ENCODE assay signal across 8 cellular contexts in genomic region chr11:33774356-33775063, GRCh38. TPM values are rescaled to one million over a fixed set of nuclear protein-coding genes. Genes with fewer than 3 reads are reported as not detected.
DNase-seq lines count a peak whose midpoint lies in the region; ATAC-seq, FAIRE-seq and TF ChIP-seq lines count a peak whose summit lies in the region.

FBXO3 (minus strand) TSS chr11:33774520; CDS start chr11:33774497, 23 bp downstream.

- peaks cover 0 to under 1% (median 0%) of the 10 kb centered on the region in 3 donors for H3K36me3 ChIP-seq in pancreas
- no peaks in the 10 kb centered on the region for H3K36me3 ChIP-seq in thyroid gland

- ATAC-seq in HG02759 (IDR thresholded peaks at IDR 0.05; ENCODE audit: unreplicated experiment) (peak; percentile 74), Right ventricle myocardium superior (ENCODE audit: poor library complexity) (peak; percentile 95), pancreas (peak; percentile 95 to 97 (median 96))

- peak; percentile 81 for TF ChIP-seq POLR2A in GM10847 (IDR thresholded peaks at IDR 0.05; ENCODE audit: extremely low read depth, insufficient read length)
- peak in 1 of 2 donors; percentile 65 for TF ChIP-seq POLR2A in thyroid gland (IDR thresholded peaks at IDR 0.05)

- no peak for FAIRE-seq in pancreas (lab: Jason Lieb, UNC)

- H3K27ac ChIP-seq in pancreas (peak within 1 kb of the TSS; percentile 55 to 81 (median 68)), thyroid gland (peak within 1 kb of the TSS; percentile 70 to 76 (median 74))

- TF ChIP-seq CTCF in pancreas (IDR thresholded peaks at IDR 0.05): no peak
- TF ChIP-seq CTCF in thyroid gland (IDR thresholded peaks at IDR 0.05): no peak

- H3K9me3 ChIP-seq in pancreas: no peaks in the 10 kb centered on the region
- no peaks in the 10 kb centered on the region for H3K9me3 ChIP-seq in thyroid gland

- 0% methylated on average over 39 to 49 of the region's 49 CpGs for WGBS in pancreas, 2 donors
- 1% methylated on average over 35 to 37 of the region's 49 CpGs for WGBS in thyroid gland, 2 donors

- DNase-seq in NCI-H1417 (lab: John Stamatoyannopoulos, UW) (peak; percentile 88 to 93 (median 93)), SW480 (ENCODE audit: low spot score) (peak; percentile 84), Right ventricle myocardium superior (peak; percentile 94), pancreas (peak; percentile 88 to 95 (median 91)), thyroid gland (peak; percentile 91 to 94)
- peak; percentile 60 for DNase-seq in activated naive CD8-positive, alpha-beta T cell treated with anti-CD3 and anti-CD28 coated beads, Interleukin-2, amount 50 U/mL, for 16 hours (ENCODE audit: low read depth, low spot score)

- H3K4me1 ChIP-seq in pancreas: peaks cover 9 to 33% (median 18%) of the 10 kb centered on the region in 3 donors
- peaks cover 0 to 23% of the 10 kb centered on the region in 2 donors for H3K4me1 ChIP-seq in thyroid gland

- no peaks in the 10 kb centered on the region for H3K27me3 ChIP-seq in pancreas
- no peaks in the 10 kb centered on the region for H3K27me3 ChIP-seq in thyroid gland

- intact Hi-C loops in Right ventricle myocardium superior (cut with DNase I) (no loop called here), pancreas (cut with DNase I) (no loop called here), thyroid gland (cut with DNase I) (no loop called here)

- H3K4me3 ChIP-seq in pancreas (peak within 1 kb of the TSS; percentile 81 to 99 (median 94)), thyroid gland (replicated peaks in 1 of 3) (peak within 1 kb of the TSS; percentile 82 to 99 (median 88))

RNA-seq across cellular contexts. Expression of gene FBXO3, which starts in this region (rescaled TPM):
- 45.3 TPM for total RNA-seq in Right ventricle myocardium superior
- total RNA-seq in pancreas: 10 to 100 TPM; 12.2 to 24.7 (median 16.4) TPM
- 10 to 100 TPM; 13.3 to 26.6 TPM for polyA plus RNA-seq in pancreas
- 10 to 100 TPM; 55.8 to 82.0 (median 57.7) TPM for total RNA-seq in thyroid gland

Comparison
In these comparisons a context has a peak if more than half of its experiments do, and no peak if none do; other contexts are left out.
1. Peak in every context shown above with its lines: DNase-seq, ATAC-seq, H3K4me3 ChIP-seq and H3K27ac ChIP-seq.